Comparison of ENCODE assay signal across 8 cellular contexts in the genomic region with DNA sequence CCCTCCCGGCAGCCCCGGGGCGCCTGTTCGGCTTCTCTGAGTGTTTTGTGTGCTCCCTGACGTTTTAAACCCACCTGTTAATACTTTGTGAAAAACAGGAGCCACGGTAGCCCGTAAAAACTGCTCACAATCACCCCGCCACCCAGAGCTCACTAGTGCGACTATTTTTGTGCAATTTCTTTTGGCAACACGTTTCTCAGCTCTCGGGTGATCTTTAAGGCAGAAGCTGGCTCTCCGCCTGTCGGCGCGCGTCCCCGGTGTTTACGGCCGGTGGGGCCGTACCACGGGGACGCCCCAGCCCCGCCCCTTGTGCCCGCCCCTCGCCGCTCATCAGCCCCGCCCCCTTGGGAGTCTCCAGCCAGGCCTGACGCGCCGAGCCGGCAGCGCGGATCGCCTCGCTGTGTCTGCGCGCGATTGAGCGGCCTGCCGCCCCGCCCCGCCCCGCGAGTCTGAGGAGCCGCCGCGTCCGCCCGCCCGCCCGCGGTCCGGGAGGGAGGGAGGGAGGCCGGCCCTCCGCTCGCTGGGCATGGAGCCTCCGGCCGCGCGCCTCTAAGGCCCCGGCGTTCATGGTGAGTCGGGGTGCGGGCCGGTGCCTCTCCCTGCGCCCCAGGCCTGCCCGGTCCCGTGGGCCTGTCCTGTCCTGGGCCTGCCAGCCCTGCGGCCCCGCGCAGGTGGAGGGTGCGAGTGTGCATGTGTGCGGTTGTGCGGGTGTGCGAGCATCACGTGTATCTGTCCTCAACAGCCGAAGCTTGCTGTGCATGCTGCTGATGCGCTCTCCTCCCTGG.
DNase-seq lines count a peak whose midpoint lies in the region; ATAC-seq, FAIRE-seq and TF ChIP-seq lines count a peak whose summit lies in the region.

No MANE protein-coding gene starts in this region.

- H3K4me3 ChIP-seq in astrocyte of the cerebellum (ENCODE audit: low read depth, low read length) (peak overlapping the region; percentile 70), retinal pigment epithelial cell (ENCODE audit: low read length) (peak overlapping the region; percentile 74)

- peak; percentile 70 for ATAC-seq in HG02943 (IDR thresholded peaks at IDR 0.05; ENCODE audit: low read depth, unreplicated experiment)

- peak; percentile 86 for FAIRE-seq in GM18507 (lab: Jason Lieb, UNC)

- TF ChIP-seq CTCF in astrocyte of the cerebellum (IDR thresholded peaks at IDR 0.05; ENCODE audit: low read depth, low read length, missing control alignments) (no peak), retinal pigment epithelial cell (conservative IDR thresholded peaks at IDR 0.05; ENCODE audit: low read depth, low read length) (no peak)

- in situ Hi-C loops in astrocyte of the cerebellum (cut with HindIII; ENCODE audit: low sequenced_read_pairs), result loop anchor here (5.0 kb wide), 1 partner anchor 35 kb away; no protein-coding TSS in a partner anchor

- DNase-seq in GM18507 (ENCODE audit: extremely low spot score, insufficient read length, low read depth), result peak; percentile 95
- DNase-seq in NCI-H2029 (lab: John Stamatoyannopoulos, UW), result peak; percentile 91
- DNase-seq in T-helper 9 cell, result peak; percentile 93
- peak; percentile 74 for DNase-seq in astrocyte of the cerebellum (ENCODE audit: low read depth)
- DNase-seq in hippocampal formation (lab: John Stamatoyannopoulos, UW), result peak; percentile 95 to 97
- peak; percentile 67 for DNase-seq in retinal pigment epithelial cell (ENCODE audit: low read depth)
- DNase-seq in cortex of kidney (lab: John Stamatoyannopoulos, UW), result no peak
